In the genomic region with DNA sequence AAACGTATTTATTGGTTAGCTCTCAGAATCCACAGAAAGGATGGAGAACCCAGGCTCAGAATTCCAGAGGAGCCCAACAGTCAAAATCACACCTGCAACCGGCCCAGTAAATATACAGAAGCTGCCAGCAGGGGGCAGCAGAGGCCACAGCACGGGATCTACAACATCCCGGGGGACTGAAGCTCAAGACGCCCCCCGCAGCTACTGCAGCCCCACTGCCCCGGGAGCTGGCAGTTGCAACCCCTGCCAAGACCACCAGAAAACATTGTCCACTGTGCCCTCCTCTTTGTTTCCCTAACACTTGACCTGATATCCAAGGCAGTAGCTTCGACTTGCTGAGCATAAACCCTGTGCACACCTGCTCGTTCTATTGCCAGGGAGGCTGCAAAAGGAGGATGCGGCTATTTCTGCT, we compare ENCODE assay signal across 9 cellular contexts. TPM values are rescaled to one million over a fixed set of nuclear protein-coding genes. Genes with fewer than 3 reads are reported as not detected.
DNase-seq lines count a peak whose midpoint lies in the region; ATAC-seq and TF ChIP-seq lines count a peak whose summit lies in the region.
"Not testable (repeated sequence)": the region's sequence is repeated elsewhere in the genome, so short reads cannot be mapped to it uniquely, and the experiment has no call there.
"Had no signal": no experiment of that assay in that cellular context is flagged by ENCODE, and none has a peak within 500 bp of the region (broad histone marks: within the 10 kb centered on the region; RNA-seq: fewer than 3 reads in every experiment).

No MANE protein-coding gene starts in this region.

- not testable (repeated sequence) for H3K36me3 Mint-ChIP-seq in T-helper 17 cell (ENCODE audit: low read depth); activated T-helper 17 cell treated with anti-CD3 and anti-CD28 coated beads, Interleukin-2, amount 50 U/mL, for 72 hours (ENCODE audit: low read depth)

- H3K4me3 Mint-ChIP-seq in T-helper 17 cell; activated T-helper 17 cell treated with anti-CD3 and anti-CD28 coated beads, Interleukin-2, amount 50 U/mL, for 72 hours: not testable (repeated sequence)

- POLR2A ChIA-PET in A673 (lab: Charles Lee; ENCODE audit: low non-redundant PET) = not testable (repeated sequence)

- not testable (repeated sequence) for H3K9me3 Mint-ChIP-seq in activated T-helper 17 cell treated with anti-CD3 and anti-CD28 coated beads, Interleukin-2, amount 50 U/mL, for 72 hours

- peak; percentile 68 for TF ChIP-seq CTCF in A673 (conservative IDR thresholded peaks at IDR 0.05; ENCODE audit: low read depth, low read length)
- TF ChIP-seq CTCF in epithelial cell of proximal tubule (conservative IDR thresholded peaks at IDR 0.05; ENCODE audit: low read depth, low read length) = peak; percentile 64
- TF ChIP-seq CTCF in mucosa of descending colon (IDR thresholded peaks at IDR 0.05) = peak; percentile 54

- peak overlapping the region; percentile 81 for H3K27ac Mint-ChIP-seq in T-helper 17 cell
- not testable (repeated sequence) for H3K27ac Mint-ChIP-seq in activated T-helper 17 cell treated with anti-CD3 and anti-CD28 coated beads, Interleukin-2, amount 50 U/mL, for 72 hours

- ATAC-seq in GM18517 (IDR thresholded peaks at IDR 0.05; ENCODE audit: unreplicated experiment) (peak; percentile 28), T-helper 17 cell (peak; percentile 80), mucosa of descending colon (peak; percentile 71)
- ATAC-seq in activated T-helper 17 cell treated with anti-CD3 and anti-CD28 coated beads, Interleukin-2, amount 50 U/mL, for 72 hours (replicated peaks) = peak; percentile 73

- intact Hi-C loops in A673 (cut with micrococcal nuclease; ENCODE audit: unreplicated experiment) = loop anchor here (5.0 kb wide), 1 partner anchor 152 kb away; no protein-coding TSS in a partner anchor
- intact Hi-C loops in mucosa of descending colon (cut with DNase I, micrococcal nuclease) = not testable (repeated sequence)

- DNase-seq in A673 (ENCODE audit: low spot score); epithelial cell of proximal tubule (ENCODE audit: low read depth): not testable (repeated sequence)
- peak; percentile 34 for DNase-seq in NCI-H1694 treated with DMSO at 0.1 percent for 48 hours (lab: John Stamatoyannopoulos, UW)
- peak; percentile 52 to 54 (median 54) for DNase-seq in T-helper 17 cell
- DNase-seq in mucosa of descending colon = peak in 2 of 3 donors; percentile 71 to 86
- peak; percentile 47 to 66 for DNase-seq in stimulated activated CD4-positive, alpha-beta T cell treated with anti-CD3 and anti-CD28 coated beads, Interleukin-4, amount 100 ng/mL, for 4 hours

- H3K27me3 Mint-ChIP-seq in T-helper 17 cell = peaks cover 55% of the 10 kb centered on the region
- peaks cover 20% of the 10 kb centered on the region for H3K27me3 Mint-ChIP-seq in activated T-helper 17 cell treated with anti-CD3 and anti-CD28 coated beads, Interleukin-2, amount 50 U/mL, for 72 hours

- not testable (repeated sequence) for H3K4me1 ChIP-seq in A673 (ENCODE audit: insufficient read depth, low read length, poor library complexity, severe bottlenecking); mucosa of descending colon (ENCODE audit: low read depth)

- CTCF ChIA-PET in A673 (lab: Charles Lee) = interaction anchor here (0.9 to 1.3 kb wide), 2 partner anchors 9 to 11 kb away, joined by 4 read pairs; no protein-coding TSS in a partner anchor

- peaks cover 11% of the 10 kb centered on the region for H3K27me3 ChIP-seq in A673 (replicated peaks; ENCODE audit: insufficient read depth, low read depth, low read length, poor library complexity)

- H3K27ac ChIP-seq in A673 (ENCODE audit: low read depth, low read length, poor library complexity, severe bottlenecking) = not testable (repeated sequence)

- not testable (repeated sequence) for H3K4me1 Mint-ChIP-seq in T-helper 17 cell; activated T-helper 17 cell treated with anti-CD3 and anti-CD28 coated beads, Interleukin-2, amount 50 U/mL, for 72 hours

- BruUV-seq in A673 (replicated peaks; lab: Mats Ljungman, UMichigan) = not testable (repeated sequence)

- H3K9me3 ChIP-seq in A673 (ENCODE audit: low read depth, low read length, poor library complexity, severe bottlenecking); T-helper 17 cell (ENCODE audit: control insufficient read depth, low read length, poor library complexity, severe bottlenecking); mucosa of descending colon: not testable (repeated sequence)

- not testable (repeated sequence) for H3K36me3 ChIP-seq in A673 (ENCODE audit: insufficient read depth, low read length, poor library complexity, severe bottlenecking); mucosa of descending colon (ENCODE audit: low read depth)

- H3K4me3 ChIP-seq in A673 (ENCODE audit: low read depth, low read length, poor library complexity, severe bottlenecking); epithelial cell of proximal tubule (ENCODE audit: low read depth, low read length); mucosa of descending colon: not testable (repeated sequence)

RNA-seq across cellular contexts. Expression of gene AZGP1, which starts 4.0 kb away (rescaled TPM):
- total RNA-seq in A673 (2021) = not detected in 2 replicates
- total RNA-seq in T-helper 17 cell = not detected
- under 1 TPM; 0.19 to 0.43 TPM for total RNA-seq in activated T-helper 17 cell treated with anti-CD3 and anti-CD28 coated beads, Interleukin-2, amount 50 U/mL, for 72 hours
- not detected in 2 replicates for total RNA-seq in epithelial cell of proximal tubule
- total RNA-seq in mucosa of descending colon = 1 to 10 TPM; 3.8 to 7.9 (median 6.0) TPM
- total RNA-seq: glomerular endothelial cell had no signal

RNA-seq across cellular contexts. Expression of gene ZKSCAN1, which starts 35.6 kb away (rescaled TPM):
- total RNA-seq in A673 (2021) (66.5 and 69.5 TPM in 2 replicates), T-helper 17 cell (10 to 100 TPM; 51.1 to 58.6 TPM), epithelial cell of proximal tubule (7.6 and 10.6 TPM in 2 replicates), mucosa of descending colon (100 to 1,000 TPM; 105 to 153 (median 129) TPM)
- total RNA-seq in activated T-helper 17 cell treated with anti-CD3 and anti-CD28 coated beads, Interleukin-2, amount 50 U/mL, for 72 hours = 10 to 100 TPM; 42.2 to 74.6 TPM

RNA-seq across cellular contexts. Expression of gene GJC3, which starts 50.4 kb away (rescaled TPM):
- total RNA-seq in A673 (2021) = not detected in 2 replicates
- total RNA-seq in T-helper 17 cell = under 1 TPM in 1 of 2 donors, not detected in 1; 0.25 TPM
- not detected for total RNA-seq in activated T-helper 17 cell treated with anti-CD3 and anti-CD28 coated beads, Interleukin-2, amount 50 U/mL, for 72 hours
- not detected in 2 replicates for total RNA-seq in epithelial cell of proximal tubule
- not detected for total RNA-seq in mucosa of descending colon

Comparison
In these comparisons a context has a peak if more than half of its experiments do, and no peak if none do; other contexts are left out.
1. ATAC-seq: peak in every context shown above with its lines; median percentile 80 in T-helper 17 cell; 73 in activated T-helper 17 cell treated with anti-CD3 and anti-CD28 coated beads, Interleukin-2, amount 50 U/mL, for 72 hours; 71 in mucosa of descending colon; 28 in GM18517.